28 cellular contexts compared by ENCODE assay signal in the genomic region with DNA sequence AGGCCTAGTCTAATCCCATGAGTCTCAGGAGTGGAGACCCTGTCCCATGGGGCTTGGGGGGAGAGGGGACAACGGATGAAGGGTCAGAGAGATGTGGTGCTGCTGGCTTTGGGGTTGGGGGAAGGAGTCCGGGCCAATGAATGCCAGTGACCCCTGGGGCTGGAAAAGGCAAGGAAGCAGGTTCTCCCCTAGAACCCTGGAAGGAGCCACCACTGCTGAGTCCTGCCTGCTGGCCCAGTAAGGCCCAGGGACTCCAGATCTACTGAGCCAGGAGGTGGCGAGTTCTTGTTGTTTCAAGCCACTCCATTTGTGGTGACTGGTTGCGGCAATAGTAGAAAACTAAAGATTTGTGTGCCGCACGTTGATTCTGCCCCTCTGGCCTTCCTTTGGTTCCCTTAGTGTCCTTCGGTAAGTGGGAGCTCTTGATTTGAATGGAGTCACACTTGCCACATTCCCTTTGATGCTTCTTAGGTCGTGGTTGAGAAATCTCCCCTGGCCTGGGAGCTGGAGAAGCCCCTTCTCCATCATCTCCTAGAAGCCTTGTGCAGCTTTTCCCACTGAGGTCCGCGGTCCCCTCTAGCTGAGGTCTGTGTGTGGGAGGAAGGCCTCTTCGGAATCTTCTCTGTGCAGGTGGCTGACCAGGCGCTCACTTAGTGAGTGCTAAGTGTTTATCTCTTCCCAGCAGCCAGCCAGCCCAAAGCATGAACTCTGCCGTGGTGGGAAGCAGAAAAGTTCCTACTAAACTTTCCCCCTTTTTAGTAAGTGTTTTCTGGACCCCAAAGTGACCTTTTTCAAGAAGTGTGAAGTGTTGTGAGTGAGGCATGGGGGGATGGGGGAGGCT. TPM values are rescaled to one million over a fixed set of nuclear protein-coding genes. Genes with fewer than 3 reads are reported as not detected.
DNase-seq lines count a peak whose midpoint lies in the region; ATAC-seq and TF ChIP-seq lines count a peak whose summit lies in the region.
"Had no signal": no experiment of that assay in that cellular context is flagged by ENCODE, and none has a peak within 500 bp of the region (broad histone marks: within the 10 kb centered on the region; RNA-seq: fewer than 3 reads in every experiment).

No MANE protein-coding gene starts in this region.

- no peak overlapping the region for H3K27ac Mint-ChIP-seq in chondrocyte (ENCODE audit: unreplicated experiment)
- no peak overlapping the region for H3K27ac Mint-ChIP-seq in type B pancreatic cell
- H3K27ac Mint-ChIP-seq in immature natural killer cell = no peak overlapping the region
- H3K27ac Mint-ChIP-seq: CD4-positive, CD25-positive, alpha-beta regulatory T cell; H9; HFFc6; IgD-negative memory B cell had no signal

- no peak overlapping the region for H3K27ac ChIP-seq in lung (ENCODE audit: low read depth in 1 of 2, low read length in 1 of 2)
- H3K27ac ChIP-seq: GM23248, HL-60, SJSA1 had no signal

- 85 to 87% methylated on average over 13 of the region's 13 CpGs for WGBS in lung, 2 donors

- no peak for TF ChIP-seq CTCF in chondrocyte (IDR thresholded peaks at IDR 0.05)
- TF ChIP-seq CTCF in lung (IDR thresholded peaks at IDR 0.05; ENCODE audit: control extremely low read depth, extremely low read depth) = no peak
- TF ChIP-seq CTCF in type B pancreatic cell (conservative IDR thresholded peaks at IDR 0.05) = no peak

- H3K4me1 Mint-ChIP-seq in chondrocyte (ENCODE audit: low read depth) = no peaks in the 10 kb centered on the region
- H3K4me1 Mint-ChIP-seq in type B pancreatic cell (ENCODE audit: unreplicated experiment) = no peaks in the 10 kb centered on the region
- H3K4me1 Mint-ChIP-seq in immature natural killer cell = no peaks in the 10 kb centered on the region
- H3K4me1 Mint-ChIP-seq: CD4-positive, CD25-positive, alpha-beta regulatory T cell; H9; IgD-negative memory B cell had no signal

- DNase-seq in activated CD8-positive, alpha-beta memory T cell treated with anti-CD3 and anti-CD28 coated beads for 24 hours = peak; percentile 41
- DNase-seq in activated CD8-positive, alpha-beta memory T cell treated with anti-CD3 and anti-CD28 coated beads, Interleukin-2, amount 50 U/mL, for 48 hours = no peak
- peak; percentile 63 for DNase-seq in chondrocyte (ENCODE audit: low spot score)
- no peak for DNase-seq in lung (ENCODE audit: low spot score)
- peak; percentile 47 for DNase-seq in type B pancreatic cell (ENCODE audit: extremely low spot score, unreplicated experiment)
- DNase-seq in RKO (ENCODE audit: low spot score) = no peak
- DNase-seq in DMS153 treated with DMSO at 0.1 percent for 48 hours (lab: John Stamatoyannopoulos, UW; ENCODE audit: unreplicated experiment) = no peak
- no peak for DNase-seq in immature natural killer cell
- DNase-seq: 8988T; ACHN; CD4-positive, CD25-positive, alpha-beta regulatory T cell; GM23248; H9; HFFc6; NCI-H1048; NCI-H1417; NCI-H1694; NCI-H2029 treated with DMSO at 0.1 percent for 48 hours; NCI-H446 treated with DMSO at 0.1 percent for 48 hours; NCI-H82; NK-92 treated with Interleukin-12 subunit alpha and Interleukin-12 subunit beta, amount 100 ng/mL, for 24 hours; PC-3 had no signal

- H3K4me3 Mint-ChIP-seq in chondrocyte (ENCODE audit: unreplicated experiment) (no peak overlapping the region), type B pancreatic cell (no peak overlapping the region), immature natural killer cell (no peak overlapping the region)
- H3K4me3 Mint-ChIP-seq: CD4-positive, CD25-positive, alpha-beta regulatory T cell; H9; HFFc6 had no signal

- H3K9me3 Mint-ChIP-seq in chondrocyte (ENCODE audit: low read depth) (peaks cover 2% of the 10 kb centered on the region), type B pancreatic cell (no peaks in the 10 kb centered on the region), immature natural killer cell (no peaks in the 10 kb centered on the region)
- H3K9me3 Mint-ChIP-seq: CD4-positive, CD25-positive, alpha-beta regulatory T cell; H9; HFFc6 had no signal

- H3K27me3 Mint-ChIP-seq in chondrocyte (ENCODE audit: low read depth) (peaks cover 46% of the 10 kb centered on the region), type B pancreatic cell (peaks cover 10% of the 10 kb centered on the region), immature natural killer cell (ENCODE audit: low read depth in 3 of 3) (peaks cover 0 to 8% (median 2%) of the 10 kb centered on the region in 3 donors)

- H3K36me3 ChIP-seq in lung (ENCODE audit: control insufficient read depth in 2 of 2, insufficient read depth in 2 of 2, low read length in 2 of 2) = no peaks in the 10 kb centered on the region
- H3K36me3 ChIP-seq: SJSA1 had no signal

- peak overlapping the region; percentile 10 for H3K4me3 ChIP-seq in lung
- H3K4me3 ChIP-seq: GM23248, SJSA1 had no signal

- no peaks in the 10 kb centered on the region for H3K4me1 ChIP-seq in lung (ENCODE audit: control insufficient read depth in 2 of 2, insufficient read depth in 2 of 2, low read length in 2 of 2)
- H3K4me1 ChIP-seq: SJSA1 had no signal

- ATAC-seq in lung (ENCODE audit: insufficient read depth, low FRiP score) = no peak
- ATAC-seq: PC-3, Right ventricle myocardium inferior had no signal

- H3K36me3 Mint-ChIP-seq in chondrocyte (ENCODE audit: low read depth) = peaks cover 3% of the 10 kb centered on the region
- no peaks in the 10 kb centered on the region for H3K36me3 Mint-ChIP-seq in type B pancreatic cell
- H3K36me3 Mint-ChIP-seq in immature natural killer cell = no peaks in the 10 kb centered on the region
- H3K36me3 Mint-ChIP-seq: CD4-positive, CD25-positive, alpha-beta regulatory T cell; IgD-negative memory B cell had no signal

- no peaks in the 10 kb centered on the region for H3K9me3 ChIP-seq in lung (ENCODE audit: control insufficient read depth in 2 of 2, insufficient read depth in 1 of 2, low read length in 1 of 2)
- H3K9me3 ChIP-seq: SJSA1 had no signal

- H3K27me3 ChIP-seq in lung (ENCODE audit: control insufficient read depth, insufficient read depth) = no peaks in the 10 kb centered on the region

RNA-seq across cellular contexts. Expression of gene FCN1, which starts 9.0 kb away (rescaled TPM):
- total RNA-seq in chondrocyte = not detected in 3 replicates
- total RNA-seq in lung = 10 to 100 TPM; 31.5 to 65.0 TPM
- 100 to 1,000 TPM in 1 of 2 donors, 10 to 100 TPM in 1; 18.7 to 149 TPM for polyA plus RNA-seq in lung
- not detected in 2 replicates for total RNA-seq in type B pancreatic cell (ENCODE audit: low replicate concordance)
- polyA plus RNA-seq in immature natural killer cell = 10 to 100 TPM in 2 of 3 donors, 1 to 10 TPM in 1; 8.9 to 47.6 (median 24.2) TPM
- total RNA-seq: CD4-positive, CD25-positive, alpha-beta regulatory T cell; GM23248; H9; HFFc6; PC-3; RPMI7951; SJSA1 had no signal
- polyA plus RNA-seq: BJ, GM23248 had no signal

RNA-seq across cellular contexts. Expression of gene FCN2, which starts 28.1 kb away (rescaled TPM):
- total RNA-seq in chondrocyte = not detected in 3 replicates
- not detected for total RNA-seq in lung
- polyA plus RNA-seq in lung = under 1 TPM; 0.20 to 0.22 TPM
- not detected in 2 replicates for total RNA-seq in type B pancreatic cell (ENCODE audit: low replicate concordance)
- polyA plus RNA-seq in immature natural killer cell = not detected
- total RNA-seq: CD4-positive, CD25-positive, alpha-beta regulatory T cell; GM23248; H9; HFFc6; PC-3; Right ventricle myocardium inferior; RPMI7951; SJSA1 had no signal
- polyA plus RNA-seq: BJ; CD4-positive, CD25-positive, alpha-beta regulatory T cell; GM23248; IgD-negative memory B cell had no signal

Comparison
In these comparisons a context has a peak if more than half of its experiments do, and no peak if none do; other contexts are left out.
1. DNase-seq: peak in activated CD8-positive, alpha-beta memory T cell treated with anti-CD3 and anti-CD28 coated beads for 24 hours (single experiment), chondrocyte (single experiment) and type B pancreatic cell (single experiment); none in activated CD8-positive, alpha-beta memory T cell treated with anti-CD3 and anti-CD28 coated beads, Interleukin-2, amount 50 U/mL, for 48 hours (single experiment), lung (single experiment), RKO (single experiment), DMS153 treated with DMSO at 0.1 percent for 48 hours (single experiment) and immature natural killer cell (0 of 3).
2. RNA of gene FCN1, which starts 9.0 kb away (total RNA-seq): 31.5 to 65.0 TPM in lung; not detected in chondrocyte and not detected in type B pancreatic cell; every median in the first group is over 10 times any median in the second.